17 cellular contexts compared by ENCODE assay signal in genomic region chr20:5974531-5974930, GRCh38. TPM values are rescaled to one million over a fixed set of nuclear protein-coding genes. Genes with fewer than 3 reads are reported as not detected.
DNase-seq lines count a peak whose midpoint lies in the region; ATAC-seq, FAIRE-seq and TF ChIP-seq lines count a peak whose summit lies in the region.
"Had no signal": no experiment of that assay in that cellular context is flagged by ENCODE, and none has a peak within 500 bp of the region (broad histone marks: within the 10 kb centered on the region; RNA-seq: fewer than 3 reads in every experiment).

No MANE protein-coding gene starts in this region.

- TF ChIP-seq CTCF in A549 (IDR thresholded peaks at IDR 0.05) (no peak), HL-60 (IDR thresholded peaks at IDR 0.05; ENCODE audit: insufficient read depth, low read length) (no peak), body of pancreas (IDR thresholded peaks at IDR 0.05) (no peak)

- DNase-seq in A549 (ENCODE audit: low read depth in 1 of 2, low spot score in 1 of 2) (no peak), HL-60 (ENCODE audit: low read depth in 1 of 2, low spot score in 1 of 2) (no peak), body of pancreas (no peak), mesenchymal stem cell (no peak), sciatic nerve (ENCODE audit: low spot score) (no peak), DMS114 treated with DMSO at 0.1 percent for 48 hours (lab: John Stamatoyannopoulos, UW; ENCODE audit: unreplicated experiment) (no peak)
- no peak for DNase-seq in stimulated activated naive CD4-positive, alpha-beta T cell (lab: John Stamatoyannopoulos, UW)
- DNase-seq: DMS153, NCI-H1436 treated with DMSO at 0.1 percent for 48 hours, NCI-H2227 treated with DMSO at 0.1 percent for 48 hours, NCI-H524 treated with DMSO at 0.1 percent for 48 hours, SHP77 had no signal

- WGBS in A549 (ENCODE audit: missing lambda C conversion rate): 92% methylated on average over 1 of the region's 1 CpG
- WGBS in body of pancreas, 2 donors: 87 to 96% methylated on average over 1 of the region's 1 CpG
- 97% methylated on average over 1 of the region's 1 CpG for WGBS in mesenchymal stem cell

- TF ChIP-seq RAD21 in A549 (conservative IDR thresholded peaks at IDR 0.05 in 1 of 2, IDR thresholded peaks at IDR 0.05 in 1 of 2): no peak

- H3K4me1 ChIP-seq in A549: peaks cover 51% of the 10 kb centered on the region
- H3K4me1 ChIP-seq in body of pancreas: peaks cover 12% of the 10 kb centered on the region
- peaks cover 13% of the 10 kb centered on the region for H3K4me1 ChIP-seq in mesenchymal stem cell (ENCODE audit: control insufficient read depth, insufficient read depth, low read depth, low read length)

- H2BK120ac ChIP-seq in mesenchymal stem cell (ENCODE audit: low read depth, low read length): no peak overlapping the region

- CTCF ChIA-PET in A549 (lab: Yijun Ruan, JAX): interaction anchor here (0.8 to 1.4 kb wide), 5 partner anchors 9 to 770 kb away, joined by 3 to 6 read pairs (median 4); no protein-coding TSS in a partner anchor

- no peak overlapping the region for H2AFZ ChIP-seq in mesenchymal stem cell (ENCODE audit: low read depth, low read length)

- H3K4me3 ChIP-seq in A549: no peak overlapping the region
- H3K4me3 ChIP-seq in HL-60 (replicated peaks; ENCODE audit: insufficient read depth, low read length): no peak overlapping the region
- no peak overlapping the region for H3K4me3 ChIP-seq in body of pancreas
- H3K4me3 ChIP-seq in mesenchymal stem cell (ENCODE audit: insufficient read depth in 1 of 2, low read depth in 1 of 2, low read length in 2 of 2): no peak overlapping the region

- H3K9me3 ChIP-seq in A549: no peaks in the 10 kb centered on the region
- no peaks in the 10 kb centered on the region for H3K9me3 ChIP-seq in body of pancreas
- H3K9me3 ChIP-seq in mesenchymal stem cell (ENCODE audit: control insufficient read depth, low read length): no peaks in the 10 kb centered on the region

- H3K27ac ChIP-seq in A549: peak overlapping the region; percentile 74 to 86
- peak overlapping the region; percentile 73; the same call in 1 of the 2 replicates for H3K27ac ChIP-seq in HL-60 (replicated peaks)
- peak overlapping the region in 3 of 4 donors; percentile 70 to 84 (median 81) for H3K27ac ChIP-seq in body of pancreas
- H3K27ac ChIP-seq in mesenchymal stem cell (ENCODE audit: low read length, poor library complexity, severe bottlenecking): peak overlapping the region; percentile 98
- H3K27ac ChIP-seq: C4-2B had no signal

- H3K23ac ChIP-seq in mesenchymal stem cell (ENCODE audit: low read length in 2 of 2): no peak overlapping the region

- ATAC-seq in A549: no peak
- ATAC-seq in body of pancreas: no peak
- ATAC-seq in sciatic nerve: no peak
- no peak for ATAC-seq in HG02571 (IDR thresholded peaks at IDR 0.05; ENCODE audit: unreplicated experiment)
- ATAC-seq: HCT116, SK-N-SH treated with all-trans-retinoic acid at 6 μM for 48 hours had no signal

- H2AK5ac ChIP-seq in mesenchymal stem cell (ENCODE audit: low read length, severe bottlenecking): no peak overlapping the region

- H3K79me1 ChIP-seq in mesenchymal stem cell (replicated peaks; ENCODE audit: low read length, poor library complexity, severe bottlenecking): peaks cover 18% of the 10 kb centered on the region

- no peak for FAIRE-seq in A549 (lab: Jason Lieb, UNC)
- FAIRE-seq: A204.1 had no signal

- no peak overlapping the region for H3K9ac ChIP-seq in mesenchymal stem cell (ENCODE audit: low read length)

- H3K27me3 ChIP-seq in HL-60 (ENCODE audit: insufficient read depth, poor library complexity, severe bottlenecking) (no peaks in the 10 kb centered on the region), body of pancreas (no peaks in the 10 kb centered on the region), mesenchymal stem cell (ENCODE audit: control insufficient read depth in 1 of 2, insufficient read depth in 1 of 2, low read length in 2 of 2) (no peaks in the 10 kb centered on the region)

- H3K4me2 ChIP-seq in A549 (peak overlapping the region; percentile 68; the same call in 1 of the 3 replicates), mesenchymal stem cell (ENCODE audit: low read length, poor library complexity, severe bottlenecking) (no peak overlapping the region)

- POLR2A ChIA-PET in A549 (lab: Yijun Ruan, JAX): no interaction called here

- H2BK5ac ChIP-seq in mesenchymal stem cell (ENCODE audit: low read depth, low read length, poor library complexity, severe bottlenecking): no peak overlapping the region

- no peaks in the 10 kb centered on the region for H3K36me3 ChIP-seq in body of pancreas (replicated peaks in 1 of 2; ENCODE audit: insufficient read depth in 1 of 2, low read depth in 2 of 2)
- peaks cover 6 to 14% of the 10 kb centered on the region in 2 experiments for H3K36me3 ChIP-seq in mesenchymal stem cell (ENCODE audit: control insufficient read depth in 1 of 2, insufficient read depth in 2 of 2, low read depth in 1 of 2, low read length in 2 of 2)

- no peak for TF ChIP-seq EP300 in A549 (IDR thresholded peaks at IDR 0.05)

- H4K91ac ChIP-seq in mesenchymal stem cell (ENCODE audit: low read length): no peak overlapping the region

- H3K4ac ChIP-seq in mesenchymal stem cell (ENCODE audit: low read depth in 1 of 2, low read length in 2 of 2): no peak overlapping the region

- no peak overlapping the region for H3K18ac ChIP-seq in mesenchymal stem cell (ENCODE audit: low read depth in 1 of 2, low read length in 2 of 2)

- H3K14ac ChIP-seq in mesenchymal stem cell (ENCODE audit: low read length in 2 of 2): no peak overlapping the region

- intact Hi-C loops in body of pancreas (cut with DNase I) (no loop called here), sciatic nerve (cut with DNase I) (no loop called here)

- no peak overlapping the region for H2BK15ac ChIP-seq in mesenchymal stem cell (ENCODE audit: low read depth, poor library complexity, severe bottlenecking)

- H2BK12ac ChIP-seq in mesenchymal stem cell (ENCODE audit: low read length in 2 of 2): no peak overlapping the region

- TF ChIP-seq POLR2A in A549 (IDR thresholded peaks at IDR 0.05; ENCODE audit: low read length) (no peak), body of pancreas (IDR thresholded peaks at IDR 0.05) (no peak)

- H4K8ac ChIP-seq in mesenchymal stem cell (ENCODE audit: low read length): no peak overlapping the region

TF ChIP-seq in A549, 52 proteins besides CTCF, POLR2A, EP300 and RAD21:
- TF ChIP-seq, protein P1, sequence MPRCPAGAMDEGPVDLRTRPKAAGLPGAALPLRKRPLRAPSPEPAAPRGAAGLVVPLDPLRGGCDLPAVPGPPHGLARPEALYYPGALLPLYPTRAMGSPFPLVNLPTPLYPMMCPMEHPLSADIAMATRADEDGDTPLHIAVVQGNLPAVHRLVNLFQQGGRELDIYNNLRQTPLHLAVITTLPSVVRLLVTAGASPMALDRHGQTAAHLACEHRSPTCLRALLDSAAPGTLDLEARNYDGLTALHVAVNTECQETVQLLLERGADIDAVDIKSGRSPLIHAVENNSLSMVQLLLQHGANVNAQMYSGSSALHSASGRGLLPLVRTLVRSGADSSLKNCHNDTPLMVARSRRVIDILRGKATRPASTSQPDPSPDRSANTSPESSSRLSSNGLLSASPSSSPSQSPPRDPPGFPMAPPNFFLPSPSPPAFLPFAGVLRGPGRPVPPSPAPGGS (IDR thresholded peaks at IDR 0.05): no peak
- TF ChIP-seq, protein P2, sequence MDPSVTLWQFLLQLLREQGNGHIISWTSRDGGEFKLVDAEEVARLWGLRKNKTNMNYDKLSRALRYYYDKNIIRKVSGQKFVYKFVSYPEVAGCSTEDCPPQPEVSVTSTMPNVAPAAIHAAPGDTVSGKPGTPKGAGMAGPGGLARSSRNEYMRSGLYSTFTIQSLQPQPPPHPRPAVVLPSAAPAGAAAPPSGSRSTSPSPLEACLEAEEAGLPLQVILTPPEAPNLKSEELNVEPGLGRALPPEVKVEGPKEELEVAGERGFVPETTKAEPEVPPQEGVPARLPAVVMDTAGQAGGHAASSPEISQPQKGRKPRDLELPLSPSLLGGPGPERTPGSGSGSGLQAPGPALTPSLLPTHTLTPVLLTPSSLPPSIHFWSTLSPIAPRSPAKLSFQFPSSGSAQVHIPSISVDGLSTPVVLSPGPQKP (IDR thresholded peaks at IDR 0.05; ENCODE audit: low read depth, low read length): no peak

RNA-seq across cellular contexts. Expression of gene MCM8, which starts 24.1 kb away (rescaled TPM):
- 29.5 and 36.1 TPM in 2 replicates for polyA plus RNA-seq in A549 (2011; rRNA removed)
- 10.7 and 12.4 TPM in 2 replicates for polyA plus RNA-seq in A549 (2012; cell fraction: cytosol; rRNA removed)
- 4.1 and 7.4 TPM in 2 replicates for polyA plus RNA-seq in A549 (2012; cell fraction: nucleus; rRNA removed)
- polyA plus RNA-seq in A549 (2017; fragmentation: RNase III; extraction: RNeasy Plus Mini Kit Qiagen cat#74134 plus additional on column Dnase treatment): 33.9 to 35.3 TPM (median 34.9 TPM) in 3 replicates
- polyA minus RNA-seq in A549 (2011; rRNA and poly(A)+ RNA removed): 13.1 and 14.1 TPM in 2 replicates
- total RNA-seq in body of pancreas: 1 to 10 TPM; 2.6 to 3.6 TPM
- 3.2 TPM for polyA plus RNA-seq in mesenchymal stem cell (2013, experiment 1 of 2)
- 3.2 TPM for polyA plus RNA-seq in mesenchymal stem cell (2013, experiment 2 of 2)
- total RNA-seq in sciatic nerve: 3.7 TPM

RNA-seq across cellular contexts. Expression of gene TRMT6, which starts 24.2 kb away (rescaled TPM):
- polyA plus RNA-seq in A549 (2011; rRNA removed) (30.8 and 43.1 TPM in 2 replicates), A549 (2017; fragmentation: RNase III; extraction: RNeasy Plus Mini Kit Qiagen cat#74134 plus additional on column Dnase treatment) (37.4 to 40.0 TPM (median 38.5 TPM) in 3 replicates)
- polyA plus RNA-seq in A549 (2012; cell fraction: cytosol; rRNA removed): 17.4 and 18.8 TPM in 2 replicates
- polyA plus RNA-seq in A549 (2012; cell fraction: nucleus; rRNA removed): 9.2 and 13.0 TPM in 2 replicates
- 6.8 and 7.5 TPM in 2 replicates for polyA minus RNA-seq in A549 (2011; rRNA and poly(A)+ RNA removed)
- total RNA-seq in body of pancreas (1 to 10 TPM; 5.2 to 8.6 TPM), sciatic nerve (9.3 TPM)
- 11.9 TPM for polyA plus RNA-seq in mesenchymal stem cell (2013, experiment 1 of 2)
- polyA plus RNA-seq in mesenchymal stem cell (2013, experiment 2 of 2): 12.2 TPM

RNA-seq across cellular contexts. Expression of gene CRLS1, which starts 31.4 kb away (rescaled TPM):
- 129 and 150 TPM in 2 replicates for polyA plus RNA-seq in A549 (2011; rRNA removed)
- 41.0 and 50.9 TPM in 2 replicates for polyA plus RNA-seq in A549 (2012; cell fraction: cytosol; rRNA removed)
- polyA plus RNA-seq in A549 (2012; cell fraction: nucleus; rRNA removed): 22.7 and 33.0 TPM in 2 replicates
- 54.8 to 61.0 TPM (median 56.1 TPM) in 3 replicates for polyA plus RNA-seq in A549 (2017; fragmentation: RNase III; extraction: RNeasy Plus Mini Kit Qiagen cat#74134 plus additional on column Dnase treatment)
- 37.6 and 52.7 TPM in 2 replicates for polyA minus RNA-seq in A549 (2011; rRNA and poly(A)+ RNA removed)
- total RNA-seq in body of pancreas: 100 to 1,000 TPM in 1 of 2 donors, 10 to 100 TPM in 1; 31.6 to 102 TPM
- 39.4 TPM for polyA plus RNA-seq in mesenchymal stem cell (2013, experiment 1 of 2)
- polyA plus RNA-seq in mesenchymal stem cell (2013, experiment 2 of 2): 39.3 TPM
- 27.1 TPM for total RNA-seq in sciatic nerve
